ENCODE assay signal across 24 cellular contexts in the genomic region with DNA sequence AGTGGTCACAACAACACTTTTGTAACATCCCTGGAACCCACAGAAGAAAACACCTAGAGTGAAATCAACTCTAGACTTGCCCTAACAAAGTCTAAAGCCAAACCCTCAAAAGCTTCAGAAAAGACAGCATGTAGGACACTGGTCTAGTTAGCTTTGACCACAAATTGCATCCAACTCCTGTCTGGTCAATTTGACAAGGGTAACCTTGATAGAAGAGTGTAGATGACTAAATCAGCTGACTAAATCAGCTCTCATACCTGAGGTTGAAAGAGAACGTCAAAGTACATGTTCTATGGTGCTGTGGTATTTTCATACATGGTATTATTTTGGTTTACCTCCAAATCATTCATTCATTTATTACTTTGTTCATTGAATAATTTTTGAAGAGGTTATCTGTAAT.
DNase-seq lines count a peak whose midpoint lies in the region; ATAC-seq, FAIRE-seq and TF ChIP-seq lines count a peak whose summit lies in the region.
"Had no signal": no experiment of that assay in that cellular context is flagged by ENCODE, and none has a peak within 500 bp of the region (broad histone marks: within the 10 kb centered on the region; RNA-seq: fewer than 3 reads in every experiment).

No MANE protein-coding gene starts in this region.

- H3K9me3 Mint-ChIP-seq in MCF 10A (ENCODE audit: unreplicated experiment) = no peaks in the 10 kb centered on the region
- H3K9me3 Mint-ChIP-seq in effector memory CD8-positive, alpha-beta T cell = no peaks in the 10 kb centered on the region
- H3K9me3 Mint-ChIP-seq: CD8-positive, alpha-beta T cell had no signal

- no peak for ATAC-seq in foreskin keratinocyte
- no peak for ATAC-seq in GM21529 (IDR thresholded peaks at IDR 0.05; ENCODE audit: unreplicated experiment)
- no peak for ATAC-seq in effector memory CD8-positive, alpha-beta T cell (replicated peaks)
- no peak for ATAC-seq in sciatic nerve
- ATAC-seq: CD8-positive, alpha-beta T cell had no signal

- DNase-seq in MCF 10A (ENCODE audit: unreplicated experiment) = no peak
- DNase-seq in breast epithelium (ENCODE audit: low spot score in 2 of 2) = no peak
- peak; percentile 67 for DNase-seq in bronchial epithelial cell (ENCODE audit: low read depth)
- DNase-seq in foreskin keratinocyte = peak; percentile 59 to 72
- no peak for DNase-seq in effector memory CD8-positive, alpha-beta T cell
- DNase-seq in sciatic nerve (ENCODE audit: low spot score) = no peak
- no peak for DNase-seq in NCI-H2171 (lab: John Stamatoyannopoulos, UW)
- DNase-seq: Caco-2; CD4-positive, CD25-positive, alpha-beta regulatory T cell; CD8-positive, alpha-beta T cell; DMS153; DND-41; H7; HCEC 1CT had no signal

- no peak overlapping the region for H3K4me3 ChIP-seq in breast epithelium
- no peak overlapping the region for H3K4me3 ChIP-seq in bronchial epithelial cell (ENCODE audit: low read depth, low read length)
- H3K4me3 ChIP-seq: BLaER1, GM23248 had no signal

- no peaks in the 10 kb centered on the region for H3K27me3 ChIP-seq in breast epithelium
- no peaks in the 10 kb centered on the region for H3K27me3 ChIP-seq in bronchial epithelial cell (ENCODE audit: control insufficient read depth, insufficient read depth, low read length)
- H3K27me3 ChIP-seq in foreskin keratinocyte = no peaks in the 10 kb centered on the region
- H3K27me3 ChIP-seq: BLaER1 had no signal

- TF ChIP-seq POLR2A in breast epithelium (IDR thresholded peaks at IDR 0.05) = no peak

- no TSS peak for BruUV-seq in MCF 10A (replicated peaks; lab: Mats Ljungman, UMichigan)

- no peaks in the 10 kb centered on the region for H3K27me3 Mint-ChIP-seq in MCF 10A (ENCODE audit: insufficient read depth, unreplicated experiment)
- peaks cover under 1 to 10% of the 10 kb centered on the region in 2 donors for H3K27me3 Mint-ChIP-seq in effector memory CD8-positive, alpha-beta T cell
- H3K27me3 Mint-ChIP-seq: B cell had no signal

- H3K4me1 Mint-ChIP-seq in MCF 10A (ENCODE audit: insufficient read depth, unreplicated experiment) = peaks cover 30% of the 10 kb centered on the region
- H3K4me1 Mint-ChIP-seq in effector memory CD8-positive, alpha-beta T cell (ENCODE audit: low read depth in 2 of 2) = no peaks in the 10 kb centered on the region
- H3K4me1 Mint-ChIP-seq: B cell had no signal

- H3K27ac Mint-ChIP-seq in MCF 10A (ENCODE audit: low read depth, unreplicated experiment) = peak overlapping the region; percentile 78
- H3K27ac Mint-ChIP-seq in effector memory CD8-positive, alpha-beta T cell = no peak overlapping the region
- H3K27ac Mint-ChIP-seq: B cell; CD4-positive, CD25-positive, alpha-beta regulatory T cell; CD8-positive, alpha-beta T cell had no signal

- POLR2A ChIA-PET in MCF 10A (lab: Yijun Ruan, JAX) = interaction anchor here (0.5 to 2.7 kb wide), 8 partner anchors 8 to 275 kb away, joined by 3 to 14 read pairs (median 4); partner anchors contain the start of gene KLF5

- intact Hi-C loops in MCF 10A (cut with micrococcal nuclease) = loop anchor here (10.0 kb wide), 1 partner anchor 487 kb away; no protein-coding TSS in a partner anchor
- intact Hi-C loops in breast epithelium (cut with DNase I; ENCODE audit: low total_unique reads) = no loop called here
- intact Hi-C loops in sciatic nerve (cut with DNase I) = no loop called here

- no peaks in the 10 kb centered on the region for H3K4me1 ChIP-seq in breast epithelium
- H3K4me1 ChIP-seq in foreskin keratinocyte = peaks cover 27% of the 10 kb centered on the region
- H3K4me1 ChIP-seq: BLaER1 had no signal

- no peaks in the 10 kb centered on the region for H3K9me3 ChIP-seq in breast epithelium
- H3K9me3 ChIP-seq: BLaER1, Caco-2 had no signal

- H3K36me3 Mint-ChIP-seq in MCF 10A (ENCODE audit: insufficient read depth, unreplicated experiment) = peaks cover 7% of the 10 kb centered on the region
- no peaks in the 10 kb centered on the region for H3K36me3 Mint-ChIP-seq in effector memory CD8-positive, alpha-beta T cell (ENCODE audit: insufficient read depth)
- H3K36me3 Mint-ChIP-seq: CD4-positive, CD25-positive, alpha-beta regulatory T cell; CD8-positive, alpha-beta T cell had no signal

- CTCF ChIA-PET in MCF 10A (lab: Yijun Ruan, JAX) = interaction anchor here (1.2 to 1.7 kb wide), 2 partner anchors 86 to 250 kb away, joined by 3 to 4 read pairs; no protein-coding TSS in a partner anchor

- H3K4me3 Mint-ChIP-seq in MCF 10A (ENCODE audit: unreplicated experiment) = no peak overlapping the region
- H3K4me3 Mint-ChIP-seq in effector memory CD8-positive, alpha-beta T cell = no peak overlapping the region
- H3K4me3 Mint-ChIP-seq: B cell; CD4-positive, CD25-positive, alpha-beta regulatory T cell; CD8-positive, alpha-beta T cell had no signal

- H3K27ac ChIP-seq in breast epithelium (no peak overlapping the region), foreskin keratinocyte (peak overlapping the region; percentile 13)
- H3K27ac ChIP-seq: 22Rv1, BLaER1, C4-2B, GM23248 had no signal

- no peak for FAIRE-seq in bronchial epithelial cell (lab: Jason Lieb, UNC)
- FAIRE-seq: A204.1, G401.6, GM12892, H1 had no signal

- H3K36me3 ChIP-seq in breast epithelium (no peaks in the 10 kb centered on the region), bronchial epithelial cell (ENCODE audit: control insufficient read depth, insufficient read depth, low read length) (no peaks in the 10 kb centered on the region)
- H3K36me3 ChIP-seq: BLaER1 had no signal

- TF ChIP-seq CTCF in MCF 10A (IDR thresholded peaks at IDR 0.05; ENCODE audit: unreplicated experiment) (no peak), breast epithelium (IDR thresholded peaks at IDR 0.05) (no peak), bronchial epithelial cell (IDR thresholded peaks at IDR 0.05; ENCODE audit: insufficient read depth, low read length, severe bottlenecking) (no peak), foreskin keratinocyte (conservative IDR thresholded peaks at IDR 0.05) (no peak)

Comparison
In these comparisons a context has a peak if more than half of its experiments do, and no peak if none do; other contexts are left out.
1. DNase-seq: peak in bronchial epithelial cell (single experiment) and foreskin keratinocyte (2 of 2); none in MCF 10A (single experiment), breast epithelium (0 of 2), effector memory CD8-positive, alpha-beta T cell (0 of 3), sciatic nerve (single experiment) and NCI-H2171 (single experiment).